Comparison of ENCODE assay signal across 8 cellular contexts in genomic region chr5:4271193-4271592, GRCh38.
"Had no signal": no experiment of that assay in that cellular context is flagged by ENCODE, and none has a peak within 500 bp of the region (broad histone marks: within the 10 kb centered on the region; RNA-seq: fewer than 3 reads in every experiment).

No MANE protein-coding gene starts in this region.

- H3K4me3 ChIP-seq: GM12878 had no signal

- DNase-seq: GDM1, GF-D8 had no signal

- ATAC-seq: GM12878 had no signal

- FAIRE-seq: G401.6, GM12878, GM12891, GM12892, GM18507, GM19239 had no signal
